In genomic region chr9:19028835-19029451, GRCh38 we compare ENCODE assay signal across 8 cellular contexts. TPM values are rescaled to one million over a fixed set of nuclear protein-coding genes. Genes with fewer than 3 reads are reported as not detected.
DNase-seq lines count a peak whose midpoint lies in the region; ATAC-seq, FAIRE-seq and TF ChIP-seq lines count a peak whose summit lies in the region.

No MANE protein-coding gene starts in this region.

- no peaks in the 10 kb centered on the region for H3K9me3 ChIP-seq in left ventricle myocardium inferior (replicated peaks)
- H3K9me3 ChIP-seq in gastrocnemius medialis = no peaks in the 10 kb centered on the region

- DNase-seq in D721Med (ENCODE audit: insufficient read length, low spot score) = peak; percentile 78
- DNase-seq in NCI-H748 (lab: John Stamatoyannopoulos, UW; ENCODE audit: unreplicated experiment) = peak; percentile 77
- peak; percentile 33 for DNase-seq in amniotic stem cell (lab: John Stamatoyannopoulos, UW)
- no peak for DNase-seq in left ventricle myocardium inferior
- no peak for DNase-seq in gastrocnemius medialis

- H3K4me3 ChIP-seq in left ventricle myocardium inferior (no peak overlapping the region), gastrocnemius medialis (no peak overlapping the region)

- H3K4me1 ChIP-seq in left ventricle myocardium inferior (peaks cover 4% of the 10 kb centered on the region), gastrocnemius medialis (no peaks in the 10 kb centered on the region)

- no peak overlapping the region for H3K27ac ChIP-seq in left ventricle myocardium inferior (replicated peaks)
- no peak overlapping the region for H3K27ac ChIP-seq in gastrocnemius medialis

- ATAC-seq in GM19372 (IDR thresholded peaks at IDR 0.05; ENCODE audit: low read depth, unreplicated experiment) (peak; percentile 55), HG03521 (IDR thresholded peaks at IDR 0.05; ENCODE audit: unreplicated experiment) (peak; percentile 51), gastrocnemius medialis (peak in 1 of 2 donors; percentile 46), GM19023 (IDR thresholded peaks at IDR 0.05; ENCODE audit: unreplicated experiment) (no peak)

- no peak for TF ChIP-seq POLR2A in gastrocnemius medialis (IDR thresholded peaks at IDR 0.05)

- H3K27me3 ChIP-seq in left ventricle myocardium inferior (ENCODE audit: low read depth) (peaks cover 15% of the 10 kb centered on the region), gastrocnemius medialis (peaks cover 0 to 8% (median 0%) of the 10 kb centered on the region in 3 donors)

- in situ Hi-C loops in gastrocnemius medialis (cut with MboI; ENCODE audit: low sequenced_read_pairs in 4 of 4) = loop anchor here (5.0 to 25.0 kb wide), 3 partner anchors 772 to 1217 kb away; no protein-coding TSS in a partner anchor

- H3K36me3 ChIP-seq in left ventricle myocardium inferior (no peaks in the 10 kb centered on the region), gastrocnemius medialis (no peaks in the 10 kb centered on the region)

- FAIRE-seq in D721Med (lab: Jason Lieb, UNC) = peak; percentile 64

- intact Hi-C loops in left ventricle myocardium inferior (cut with micrococcal nuclease) = loop anchor here (5.0 kb wide), 1 partner anchor 772 kb away; no protein-coding TSS in a partner anchor
- intact Hi-C loops in gastrocnemius medialis (cut with DNase I; ENCODE audit: low total_unique reads) = loop anchor here (1.0 to 5.0 kb wide), 2 partner anchors 774 to 1217 kb away; no protein-coding TSS in a partner anchor

- TF ChIP-seq CTCF in D721Med (IDR thresholded peaks at IDR 0.05; ENCODE audit: insufficient read depth, missing control alignments) (peak; percentile 74), left ventricle myocardium inferior (IDR thresholded peaks at IDR 0.05; ENCODE audit: borderline replicate concordance) (peak; percentile 88), gastrocnemius medialis (IDR thresholded peaks at IDR 0.05 in 4 of 5, conservative IDR thresholded peaks at IDR 0.05 in 1 of 5) (peak; percentile 22 to 74 (median 63))

RNA-seq across cellular contexts. Expression of gene SAXO1, which starts 4.1 kb away (rescaled TPM):
- total RNA-seq in left ventricle myocardium inferior (0.03 TPM), gastrocnemius medialis (under 1 TPM in 1 of 4 donors, not detected in 3; 0.20 TPM)

RNA-seq across cellular contexts. Expression of gene RRAGA, which starts 20.3 kb away (rescaled TPM):
- total RNA-seq in left ventricle myocardium inferior (78.8 TPM), gastrocnemius medialis (10 to 100 TPM; 65.2 to 70.4 (median 65.5) TPM)

Comparison
In these comparisons a context has a peak if more than half of its experiments do, and no peak if none do; other contexts are left out.
1. DNase-seq: peak in D721Med (single experiment), NCI-H748 (single experiment) and amniotic stem cell (single experiment); none in left ventricle myocardium inferior (single experiment) and gastrocnemius medialis (0 of 2).
2. Peak in every context shown above with its lines, with median percentiles within 50 percentile points of each other: CTCF ChIP-seq.